In genomic region chr5:56481998-56482698, GRCh38 we compare ENCODE assay signal across 9 cellular contexts.
DNase-seq lines count a peak whose midpoint lies in the region; ATAC-seq and TF ChIP-seq lines count a peak whose summit lies in the region.
"Had no signal": no experiment of that assay in that cellular context is flagged by ENCODE, and none has a peak within 500 bp of the region (broad histone marks: within the 10 kb centered on the region; RNA-seq: fewer than 3 reads in every experiment).

No MANE protein-coding gene starts in this region.

- intact Hi-C loops in CD8-positive, alpha-beta T cell (cut with DNase I, micrococcal nuclease): loop anchor here (2.0 to 5.0 kb wide), 2 partner anchors 333 to 355 kb away; partner anchors contain the start of gene MAP3K1 (in 1 of the 2)

- H2AFZ ChIP-seq in OCI-LY3 (ENCODE audit: low read depth, low read length): no peak overlapping the region; the same call in 1 of the 2 replicates
- H2AFZ ChIP-seq in osteoblast (ENCODE audit: low read length): no peak overlapping the region

- H3K27ac ChIP-seq in CD8-positive, alpha-beta T cell (ENCODE audit: low read depth, low read length): no peak overlapping the region
- H3K27ac ChIP-seq in OCI-LY3 (ENCODE audit: low read length) (peak overlapping the region; percentile 70), osteoblast (ENCODE audit: low read depth, low read length) (no peak overlapping the region)
- peak overlapping the region; percentile 89 for H3K27ac ChIP-seq in effector memory CD4-positive, alpha-beta T cell (ENCODE audit: insufficient read depth, low read length, poor library complexity, severe bottlenecking)

- no peaks in the 10 kb centered on the region for H3K36me3 ChIP-seq in CD8-positive, alpha-beta T cell (ENCODE audit: insufficient read depth, low read length)
- no peaks in the 10 kb centered on the region for H3K36me3 ChIP-seq in OCI-LY3 (replicated peaks; ENCODE audit: low read depth, low read length)
- H3K36me3 ChIP-seq in effector memory CD4-positive, alpha-beta T cell (ENCODE audit: control insufficient read depth, insufficient read depth, low read length): no peaks in the 10 kb centered on the region
- no peaks in the 10 kb centered on the region for H3K36me3 ChIP-seq in osteoblast (ENCODE audit: insufficient read depth, low read length)
- H3K36me3 ChIP-seq: SJSA1 had no signal

- no peak for ATAC-seq in CD8-positive, alpha-beta T cell
- ATAC-seq in GM21717 (IDR thresholded peaks at IDR 0.05; ENCODE audit: unreplicated experiment) (no peak), HG03520 (IDR thresholded peaks at IDR 0.05; ENCODE audit: unreplicated experiment) (no peak)

- TF ChIP-seq CTCF in CD8-positive, alpha-beta T cell (IDR thresholded peaks at IDR 0.05): no peak
- TF ChIP-seq CTCF in OCI-LY3 (IDR thresholded peaks at IDR 0.05; ENCODE audit: low read depth, low read length) (no peak), osteoblast (IDR thresholded peaks at IDR 0.05; ENCODE audit: extremely low read depth, low read depth, low read length) (peak; percentile 1)

- H3K4me1 ChIP-seq in CD8-positive, alpha-beta T cell (ENCODE audit: insufficient read depth, low read length): peaks cover 14% of the 10 kb centered on the region
- H3K4me1 ChIP-seq in OCI-LY3 (ENCODE audit: low read length) (peaks cover 43% of the 10 kb centered on the region), osteoblast (ENCODE audit: insufficient read depth, low read length) (peaks cover 11% of the 10 kb centered on the region)
- H3K4me1 ChIP-seq in effector memory CD4-positive, alpha-beta T cell (ENCODE audit: control insufficient read depth, insufficient read depth, low read length, poor library complexity, severe bottlenecking): peaks cover 40% of the 10 kb centered on the region

- H3K79me2 ChIP-seq in OCI-LY3 (ENCODE audit: low read length): no peaks in the 10 kb centered on the region
- H3K79me2 ChIP-seq in osteoblast (ENCODE audit: insufficient read depth, low read length): no peaks in the 10 kb centered on the region

- peak overlapping the region; percentile 74 for H3K9ac ChIP-seq in OCI-LY3 (ENCODE audit: low read length)

- H3K4me3 Mint-ChIP-seq in CD8-positive, alpha-beta T cell: peak overlapping the region; percentile 85

- no peaks in the 10 kb centered on the region for H3K9me3 ChIP-seq in CD8-positive, alpha-beta T cell (ENCODE audit: low read length)
- H3K9me3 ChIP-seq in OCI-LY3 (ENCODE audit: insufficient read depth, low read length) (no peaks in the 10 kb centered on the region), osteoblast (ENCODE audit: low read depth, low read length) (no peaks in the 10 kb centered on the region)
- no peaks in the 10 kb centered on the region for H3K9me3 ChIP-seq in effector memory CD4-positive, alpha-beta T cell (ENCODE audit: control insufficient read depth, low read length)
- H3K9me3 ChIP-seq: SJSA1 had no signal

- no peaks in the 10 kb centered on the region for H3K27me3 ChIP-seq in CD8-positive, alpha-beta T cell (ENCODE audit: insufficient read depth, low read length)
- H3K27me3 ChIP-seq in OCI-LY3 (ENCODE audit: low read depth, low read length) (no peaks in the 10 kb centered on the region), osteoblast (ENCODE audit: insufficient read depth, low read length) (no peaks in the 10 kb centered on the region)
- H3K27me3 ChIP-seq in effector memory CD4-positive, alpha-beta T cell (replicated peaks; ENCODE audit: control insufficient read depth, insufficient read depth, low read length, poor library complexity, severe bottlenecking): no peaks in the 10 kb centered on the region
- H3K27me3 ChIP-seq: SJSA1 had no signal

- H3K27ac Mint-ChIP-seq in CD8-positive, alpha-beta T cell: peak overlapping the region; percentile 83

- POLR2A ChIA-PET in CD8-positive, alpha-beta T cell (lab: Charles Lee): interaction anchor here (0.8 kb wide), 1 partner anchor 406 kb away, joined by 3 read pairs; no protein-coding TSS in a partner anchor

- no peaks in the 10 kb centered on the region for H3K36me3 Mint-ChIP-seq in CD8-positive, alpha-beta T cell

- no peak for DNase-seq in CD8-positive, alpha-beta T cell
- DNase-seq in effector memory CD4-positive, alpha-beta T cell: no peak
- DNase-seq in osteoblast (ENCODE audit: insufficient read length, low spot score, missing footprints): peak; percentile 78
- no peak for DNase-seq in stimulated activated CD4-positive, alpha-beta T cell treated with anti-CD3 and anti-CD28 coated beads, Interleukin-15, amount 100 ng/mL, for 24 hours
- DNase-seq in KG1 (lab: John Stamatoyannopoulos, UW): no peak

- peaks cover 11% of the 10 kb centered on the region for H3K27me3 Mint-ChIP-seq in CD8-positive, alpha-beta T cell (ENCODE audit: low read depth)

- H4K20me1 ChIP-seq in OCI-LY3 (ENCODE audit: insufficient read depth, low read length) (no peaks in the 10 kb centered on the region), osteoblast (ENCODE audit: insufficient read depth, low read length) (no peaks in the 10 kb centered on the region)

- CTCF ChIA-PET in CD8-positive, alpha-beta T cell (lab: Charles Lee): interaction anchor here (0.9 to 1.5 kb wide), 4 partner anchors 71 to 352 kb away, joined by 3 to 4 read pairs (median 3); no protein-coding TSS in a partner anchor

- H3K9me3 Mint-ChIP-seq in CD8-positive, alpha-beta T cell: no peaks in the 10 kb centered on the region

- H3K4me2 ChIP-seq in OCI-LY3 (ENCODE audit: low read length) (peak overlapping the region; percentile 83), osteoblast (ENCODE audit: insufficient read depth, low read length) (peak overlapping the region; percentile 99)

- peak overlapping the region; percentile 48 for H3K4me3 ChIP-seq in CD8-positive, alpha-beta T cell (ENCODE audit: low read depth, low read length)
- H3K4me3 ChIP-seq in OCI-LY3 (ENCODE audit: low read length) (peak overlapping the region; percentile 87), osteoblast (ENCODE audit: insufficient read depth, low read length) (peak overlapping the region; percentile 79)
- no peak overlapping the region for H3K4me3 ChIP-seq in effector memory CD4-positive, alpha-beta T cell (ENCODE audit: insufficient read depth, low read depth, low read length, poor library complexity, severe bottlenecking)

- peaks cover 33% of the 10 kb centered on the region for H3K4me1 Mint-ChIP-seq in CD8-positive, alpha-beta T cell (ENCODE audit: low read depth)

Comparison
In these comparisons a context has a peak if more than half of its experiments do, and no peak if none do; other contexts are left out.
1. H3K27ac ChIP-seq: peak in OCI-LY3 (single experiment) and effector memory CD4-positive, alpha-beta T cell (single experiment); none in CD8-positive, alpha-beta T cell (single experiment) and osteoblast (single experiment).